36 cellular contexts compared by ENCODE assay signal in the genomic region with DNA sequence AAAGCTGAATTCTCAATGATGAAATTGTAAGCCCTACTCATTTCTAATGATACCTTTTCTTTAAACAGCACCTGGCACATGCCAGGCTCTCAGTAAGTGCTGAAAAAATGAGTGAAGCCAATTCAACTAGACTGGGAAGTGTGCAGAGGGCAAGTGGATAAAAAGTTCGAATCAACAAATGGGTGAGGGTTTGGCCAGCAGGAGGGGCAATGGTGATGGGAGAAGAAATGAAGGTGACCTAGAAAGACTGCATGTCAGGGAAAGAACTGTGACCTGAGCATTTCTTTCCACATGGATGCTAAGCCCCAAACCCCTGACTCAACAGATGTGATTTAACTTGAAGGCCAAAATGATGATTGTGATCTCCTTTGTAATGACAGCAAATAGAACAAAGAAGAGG. TPM values are rescaled to one million over a fixed set of nuclear protein-coding genes. Genes with fewer than 3 reads are reported as not detected.
DNase-seq lines count a peak whose midpoint lies in the region; ATAC-seq, FAIRE-seq and TF ChIP-seq lines count a peak whose summit lies in the region.
"Had no signal": no experiment of that assay in that cellular context is flagged by ENCODE, and none has a peak within 500 bp of the region (broad histone marks: within the 10 kb centered on the region; RNA-seq: fewer than 3 reads in every experiment).

No MANE protein-coding gene starts in this region.

- TF ChIP-seq POLR2A in HepG2 (IDR thresholded peaks at IDR 0.05; ENCODE audit: insufficient read depth in 1 of 2, low read depth in 2 of 2, low read length in 2 of 2), result no peak
- TF ChIP-seq POLR2A in right lobe of liver (IDR thresholded peaks at IDR 0.05), result no peak

- 55% methylated on average over 1 of the region's 1 CpG for WGBS in HepG2 (ENCODE audit: low lambda C conversion rate)
- WGBS in right lobe of liver (ENCODE audit: insufficient coverage, low coverage, low lambda C conversion rate, missing lambda C conversion rate), result 43% methylated on average over 1 of the region's 1 CpG
- WGBS in iPS DF 6.9 (ENCODE audit: insufficient coverage, insufficient read length), result no CpG with 5 or more reads among the region's 1 CpG

- CTCF ChIA-PET in HepG2 (lab: Yijun Ruan, JAX; ENCODE audit: low intra/inter-chr PET ratio, low total read pairs), result interaction anchor here (0.6 kb wide), 1 partner anchor 55 kb away, joined by 3 read pairs; a partner anchor contains a TSS

- peaks cover 26% of the 10 kb centered on the region for H3K9me3 Mint-ChIP-seq in chondrocyte (ENCODE audit: low read depth)

- no peak overlapping the region for H3K27ac Mint-ChIP-seq in chondrocyte (ENCODE audit: unreplicated experiment)
- H3K27ac Mint-ChIP-seq: activated naive CD8-positive, alpha-beta T cell treated with anti-CD3 and anti-CD28 coated beads, Interleukin-2, amount 10 ng/mL, durations not matched to agents 7 days and 5 days; natural killer cell treated with Interleukin-12 subunit alpha and Interleukin-12 subunit beta and Interleukin-15 and Interleukin-18, amount 100 ng/mL, for 72 hours; T-helper 1 cell treated with Interleukin-12 subunit alpha and Interleukin-12 subunit beta and Interleukin-4 antibody, amounts not matched to agents 30 μg/mL and 1 μg/mL, for 36 hours had no signal

- no peak for FAIRE-seq in HepG2 (lab: Jason Lieb, UNC)
- FAIRE-seq: G401.6, GM19239 had no signal

- in situ Hi-C loops in HepG2 (cut with HindIII; ENCODE audit: extremely low pct_ligation_motif_present, low pct_unique_long_range_greater_than_20kb), result no loop called here

- H3K79me2 ChIP-seq in HepG2 (ENCODE audit: insufficient read depth, low read length), result no peaks in the 10 kb centered on the region

- TF ChIP-seq EP300 in HepG2 (IDR thresholded peaks at IDR 0.05; ENCODE audit: low read depth in 2 of 2, low read length in 2 of 2) (no peak), HepG2 (CRISPR knock-in tag; IDR thresholded peaks at IDR 0.05; ENCODE audit: borderline replicate concordance) (no peak)

- H3K4me3 Mint-ChIP-seq in chondrocyte (ENCODE audit: unreplicated experiment), result no peak overlapping the region
- H3K4me3 Mint-ChIP-seq: activated naive CD8-positive, alpha-beta T cell treated with anti-CD3 and anti-CD28 coated beads, Interleukin-2, amount 10 ng/mL, durations not matched to agents 7 days and 5 days; natural killer cell treated with Interleukin-12 subunit alpha and Interleukin-12 subunit beta and Interleukin-15 and Interleukin-18, amount 100 ng/mL, for 72 hours; T-helper 1 cell treated with Interleukin-12 subunit alpha and Interleukin-12 subunit beta and Interleukin-4 antibody, amounts not matched to agents 30 μg/mL and 1 μg/mL, for 36 hours had no signal

- peak; percentile 29; the same call in 1 of the 2 replicates for TF ChIP-seq CTCF in HepG2 (CRISPR knock-in tag; IDR thresholded peaks at IDR 0.05)
- no peak for TF ChIP-seq CTCF in right lobe of liver (IDR thresholded peaks at IDR 0.05)
- peak; percentile 17 for TF ChIP-seq CTCF in chondrocyte (IDR thresholded peaks at IDR 0.05)
- no peak for TF ChIP-seq CTCF in upper lobe of right lung (IDR thresholded peaks at IDR 0.05)

- ATAC-seq in HepG2 (no peak), right lobe of liver (no peak), HG02588 (IDR thresholded peaks at IDR 0.05; ENCODE audit: unreplicated experiment) (no peak), GM19351 (IDR thresholded peaks at IDR 0.05; ENCODE audit: unreplicated experiment) (no peak), upper lobe of right lung (no peak)
- ATAC-seq: esophagus mucosa; foreskin keratinocyte; mucosa of descending colon; natural killer cell treated with Interleukin-12 subunit alpha and Interleukin-12 subunit beta and Interleukin-15 and Interleukin-18, amount 100 ng/mL, for 72 hours; psoas muscle; Right ventricle myocardium inferior; SK-N-SH treated with all-trans-retinoic acid at 6 μM for 48 hours had no signal

- H3K9me3 ChIP-seq in HepG2 (ENCODE audit: low read length), result no peaks in the 10 kb centered on the region
- H3K9me3 ChIP-seq in right lobe of liver, result no peaks in the 10 kb centered on the region
- no peaks in the 10 kb centered on the region; the same call in 1 of the 2 replicates for H3K9me3 ChIP-seq in iPS DF 6.9 (ENCODE audit: control insufficient read depth, insufficient read depth, low read length)
- H3K9me3 ChIP-seq in upper lobe of right lung, result no peaks in the 10 kb centered on the region
- H3K9me3 ChIP-seq: ascending aorta, colonic mucosa, mucosa of descending colon, psoas muscle had no signal

- H3K27me3 ChIP-seq in HepG2 (ENCODE audit: control insufficient read depth in 1 of 2, insufficient read depth in 2 of 2, low read length in 2 of 2) (no peaks in the 10 kb centered on the region; a peak in 1 of 5 replicates), right lobe of liver (no peaks in the 10 kb centered on the region), iPS DF 6.9 (ENCODE audit: control insufficient read depth, insufficient read depth, low read length) (no peaks in the 10 kb centered on the region), upper lobe of right lung (no peaks in the 10 kb centered on the region)
- H3K27me3 ChIP-seq: ascending aorta, colonic mucosa, foreskin keratinocyte had no signal

- TF ChIP-seq RAD21 in HepG2 (CRISPR knock-in tag; IDR thresholded peaks at IDR 0.05), result no peak

- no peak overlapping the region for H3K4me2 ChIP-seq in HepG2 (ENCODE audit: low read depth, low read length)
- H3K4me2 ChIP-seq: PC-9 had no signal

- no peak overlapping the region for H2AFZ ChIP-seq in HepG2 (ENCODE audit: low read length)

- H3K4me1 ChIP-seq in HepG2 (ENCODE audit: insufficient read depth, low read length), result peaks cover 21% of the 10 kb centered on the region
- H3K4me1 ChIP-seq in right lobe of liver, result no peaks in the 10 kb centered on the region
- no peaks in the 10 kb centered on the region for H3K4me1 ChIP-seq in iPS DF 6.9 (ENCODE audit: control insufficient read depth, insufficient read depth, low read length)
- H3K4me1 ChIP-seq in upper lobe of right lung, result no peaks in the 10 kb centered on the region
- H3K4me1 ChIP-seq: ascending aorta, colonic mucosa, foreskin keratinocyte, psoas muscle had no signal

- H3K4me1 Mint-ChIP-seq in chondrocyte (ENCODE audit: low read depth), result no peaks in the 10 kb centered on the region
- H3K4me1 Mint-ChIP-seq: activated naive CD8-positive, alpha-beta T cell treated with anti-CD3 and anti-CD28 coated beads, Interleukin-2, amount 10 ng/mL, durations not matched to agents 7 days and 5 days had no signal

- POLR2A ChIA-PET in HepG2 (lab: Yijun Ruan, JAX), result no interaction called here

- no peak overlapping the region for H3K9ac ChIP-seq in HepG2 (ENCODE audit: insufficient read depth, low read depth, low read length)

- no peak overlapping the region for H3K27ac ChIP-seq in HepG2 (ENCODE audit: extremely low read length, insufficient read depth, low read length)
- no peak overlapping the region for H3K27ac ChIP-seq in right lobe of liver
- H3K27ac ChIP-seq in iPS DF 6.9 (ENCODE audit: low read length), result no peak overlapping the region
- no peak overlapping the region for H3K27ac ChIP-seq in upper lobe of right lung
- H3K27ac ChIP-seq: ascending aorta, colonic mucosa, foreskin keratinocyte, PC-9, psoas muscle had no signal

- H3K4me3 ChIP-seq in HepG2 (replicated peaks in 1 of 3; ENCODE audit: insufficient read depth in 1 of 3, low read depth in 2 of 3, low read length in 3 of 3) (no peak overlapping the region), right lobe of liver (no peak overlapping the region), iPS DF 6.9 (ENCODE audit: low read length) (no peak overlapping the region), upper lobe of right lung (no peak overlapping the region)
- H3K4me3 ChIP-seq: ascending aorta, colonic mucosa, lung, mucosa of descending colon, PC-9, psoas muscle had no signal

- intact Hi-C loops in HepG2 (cut with micrococcal nuclease; ENCODE audit: unreplicated experiment) (no loop called here), right lobe of liver (cut with DNase I) (no loop called here), upper lobe of right lung (cut with DNase I) (no loop called here)

- DNase-seq in HepG2 (ENCODE audit: low spot score) (no peak), right lobe of liver (no peak), chondrocyte (ENCODE audit: low spot score) (no peak), iPS DF 6.9 (ENCODE audit: low read depth, low spot score) (peak; percentile 1), upper lobe of right lung (no peak)
- no peak for DNase-seq in activated CD4-positive, alpha-beta T cell treated with anti-CD3 and anti-CD28 coated beads for 4 hours
- DNase-seq: 8988T; activated CD4-positive, alpha-beta T cell treated with anti-CD3 and anti-CD28 coated beads, Interleukin-2, amount 50 U/mL, for 48 hours; activated gamma-delta T cell treated with Interleukin-2 at 50 U/mL for 16 hours; activated naive CD8-positive, alpha-beta T cell treated with anti-CD3 and anti-CD28 coated beads, Interleukin-2, amount 10 ng/mL, durations not matched to agents 7 days and 5 days; activated T-cell treated with anti-CD3 and anti-CD28 coated beads, Interleukin-2, amount 50 U/mL, for 48 hours; colonic mucosa; effector CD8-positive, alpha-beta T cell; foreskin keratinocyte; head of caudate nucleus; mucosa of descending colon; NCI-H1105; NCI-H187; NCI-H2171; NCI-H524; NK-92 treated with Interleukin-12 subunit alpha and Interleukin-12 subunit beta, amount 100 ng/mL, for 24 hours; PC-9; psoas muscle; stimulated activated CD4-positive, alpha-beta T cell treated with anti-CD3 and anti-CD28 coated beads, Interleukin-4, amount 100 ng/mL, for 4 hours; trophoblast cell had no signal

- no peaks in the 10 kb centered on the region for H4K20me1 ChIP-seq in HepG2 (ENCODE audit: insufficient read depth, low read length)

- peaks cover 8% of the 10 kb centered on the region for H3K36me3 Mint-ChIP-seq in chondrocyte (ENCODE audit: low read depth)
- H3K36me3 Mint-ChIP-seq: activated naive CD8-positive, alpha-beta T cell treated with anti-CD3 and anti-CD28 coated beads, Interleukin-2, amount 10 ng/mL, durations not matched to agents 7 days and 5 days had no signal

- H3K27me3 Mint-ChIP-seq in chondrocyte (ENCODE audit: low read depth), result no peaks in the 10 kb centered on the region
- H3K27me3 Mint-ChIP-seq: activated naive CD8-positive, alpha-beta T cell treated with anti-CD3 and anti-CD28 coated beads, Interleukin-2, amount 10 ng/mL, durations not matched to agents 7 days and 5 days had no signal

- BruUV-seq in HepG2 (replicated peaks; lab: Mats Ljungman, UMichigan), result no TSS peak

- no peaks in the 10 kb centered on the region for H3K36me3 ChIP-seq in HepG2 (replicated peaks in 1 of 2; ENCODE audit: control insufficient read depth in 1 of 2, insufficient read depth in 2 of 2, low read length in 2 of 2)
- H3K36me3 ChIP-seq in right lobe of liver, result no peaks in the 10 kb centered on the region
- H3K36me3 ChIP-seq in iPS DF 6.9 (ENCODE audit: control insufficient read depth, insufficient read depth, low read length), result no peaks in the 10 kb centered on the region
- no peaks in the 10 kb centered on the region for H3K36me3 ChIP-seq in upper lobe of right lung
- H3K36me3 ChIP-seq: ascending aorta, colonic mucosa had no signal

RNA-seq across cellular contexts. Expression of a gene that starts 54.6 kb away (rescaled TPM):
- total RNA-seq in HepG2 (2016; rRNA removed; fragmentation: Illumina TruSeq; extraction: Trizol), result 143 and 262 TPM in 2 replicates
- 170 and 175 TPM in 2 replicates for total RNA-seq in HepG2 (2016; cell fraction: cytosol; rRNA removed; fragmentation: Illumina TruSeq; extraction: Trizol; ENCODE audit: low read depth)
- total RNA-seq in HepG2 (2016; cell fraction: insoluble cytoplasmic fraction; rRNA removed; fragmentation: Illumina TruSeq; extraction: Trizol), result 140 and 239 TPM in 2 replicates
- total RNA-seq in HepG2 (2016; cell fraction: membrane; rRNA removed; fragmentation: Illumina TruSeq; extraction: Trizol), result 116 and 117 TPM in 2 replicates
- total RNA-seq in HepG2 (2016; cell fraction: nucleus; rRNA removed; fragmentation: Illumina TruSeq; extraction: Trizol), result 264 and 293 TPM in 2 replicates
- polyA plus RNA-seq in HepG2 (2011; rRNA removed), result 52.9 and 123 TPM in 2 replicates
- 52.9 and 64.6 TPM in 2 replicates for polyA plus RNA-seq in HepG2 (2011; cell fraction: cytosol; rRNA removed)
- 25.1 and 31.9 TPM in 2 replicates for polyA plus RNA-seq in HepG2 (2011; cell fraction: nucleus; rRNA removed)
- 18.4 and 75.9 TPM in 2 replicates for polyA plus RNA-seq in HepG2 (2012)
- polyA plus RNA-seq in HepG2 (2016; cell fraction: cytosol; fragmentation: Illumina TruSeq; extraction: Trizol; ENCODE audit: low read depth), result 25.2 and 32.2 TPM in 2 replicates
- 160 TPM in 2 replicates for polyA plus RNA-seq in HepG2 (2016; cell fraction: insoluble cytoplasmic fraction; fragmentation: Illumina TruSeq; extraction: Trizol; ENCODE audit: low read depth)
- polyA plus RNA-seq in HepG2 (2016; cell fraction: membrane; fragmentation: Illumina TruSeq; extraction: Trizol; ENCODE audit: low read depth), result 33.1 and 42.9 TPM in 2 replicates
- polyA plus RNA-seq in HepG2 (2016; cell fraction: nucleus; fragmentation: Illumina TruSeq; extraction: Trizol; ENCODE audit: insufficient read depth, low read depth), result 469 and 518 TPM in 2 replicates
- 32.2 and 34.1 TPM in 2 replicates for polyA minus RNA-seq in HepG2 (2011; rRNA and poly(A)+ RNA removed; ENCODE audit: low replicate concordance)
- polyA minus RNA-seq in HepG2 (2011; cell fraction: cytosol; rRNA and poly(A)+ RNA removed), result 31.8 and 36.1 TPM in 2 replicates
- 28.0 and 41.8 TPM in 2 replicates for polyA minus RNA-seq in HepG2 (2011; cell fraction: nucleus; rRNA and poly(A)+ RNA removed)
- total RNA-seq in right lobe of liver, result not detected
- 54.4 to 170 TPM (median 170 TPM) in 3 replicates for total RNA-seq in chondrocyte
- 3.7 TPM for total RNA-seq in upper lobe of right lung
- total RNA-seq: activated naive CD8-positive, alpha-beta T cell treated with anti-CD3 and anti-CD28 coated beads, Interleukin-2, amount 10 ng/mL, durations not matched to agents 7 days and 5 days; natural killer cell treated with Interleukin-12 subunit alpha and Interleukin-12 subunit beta and Interleukin-15 and Interleukin-18, amount 100 ng/mL, for 72 hours; Right ventricle myocardium inferior had no signal

Comparison
In these comparisons a context has a peak if more than half of its experiments do, and no peak if none do; other contexts are left out.
1. CTCF ChIP-seq: peak in HepG2 (single experiment) and chondrocyte (single experiment); none in right lobe of liver (0 of 4) and upper lobe of right lung (single experiment).
2. RNA of a gene that starts 54.6 kb away (total RNA-seq): 116 to 293 TPM in HepG2 and 54.4 to 170 TPM in chondrocyte; 3.7 TPM in upper lobe of right lung (single experiment) and not detected in right lobe of liver; every median in the first group is over 10 times any median in the second.